Comparison of ENCODE assay signal across 9 cellular contexts in genomic region chr12:46005151-46005797, GRCh38. TPM values are rescaled to one million over a fixed set of nuclear protein-coding genes. Genes with fewer than 3 reads are reported as not detected.
DNase-seq lines count a peak whose midpoint lies in the region; ATAC-seq and TF ChIP-seq lines count a peak whose summit lies in the region.
"Had no signal": no experiment of that assay in that cellular context is flagged by ENCODE, and none has a peak within 500 bp of the region (broad histone marks: within the 10 kb centered on the region; RNA-seq: fewer than 3 reads in every experiment).

No MANE protein-coding gene starts in this region.

- no peaks in the 10 kb centered on the region for H3K4me1 ChIP-seq in BE2C
- H3K4me1 ChIP-seq in ascending aorta: no peaks in the 10 kb centered on the region
- no peaks in the 10 kb centered on the region for H3K4me1 ChIP-seq in mesenchymal stem cell (ENCODE audit: control insufficient read depth, insufficient read depth, low read depth, low read length)

- no peaks in the 10 kb centered on the region for H3K27me3 ChIP-seq in BE2C
- no peaks in the 10 kb centered on the region for H3K27me3 ChIP-seq in ascending aorta
- no peaks in the 10 kb centered on the region for H3K27me3 ChIP-seq in kidney epithelial cell (ENCODE audit: control insufficient read depth, insufficient read depth, low read length)
- H3K27me3 ChIP-seq in mesenchymal stem cell (ENCODE audit: control insufficient read depth in 1 of 2, insufficient read depth in 1 of 2, low read length in 2 of 2): peaks cover 0 to 4% of the 10 kb centered on the region in 2 experiments

- intact Hi-C loops in ascending aorta (cut with DNase I): no loop called here

- DNase-seq in BE2C: no peak
- no peak for DNase-seq in HFF-Myc (ENCODE audit: extremely low read depth, low read depth)
- no peak for DNase-seq in ascending aorta (ENCODE audit: low spot score in 2 of 2)
- DNase-seq in kidney epithelial cell (ENCODE audit: low read depth): no peak
- DNase-seq in D341Med (ENCODE audit: low spot score): no peak
- no peak for DNase-seq in H4 (ENCODE audit: low spot score)
- no peak for DNase-seq in mesenchymal stem cell
- DNase-seq: NCI-H446 had no signal

- no peak overlapping the region for H3K4ac ChIP-seq in mesenchymal stem cell (ENCODE audit: low read depth in 1 of 2, low read length in 2 of 2)

- no peak overlapping the region for H3K27ac ChIP-seq in ascending aorta
- H3K27ac ChIP-seq in mesenchymal stem cell (ENCODE audit: low read length, poor library complexity, severe bottlenecking): no peak overlapping the region

- H3K4me3 ChIP-seq in BE2C (ENCODE audit: low read depth, low read length) (no peak overlapping the region), HFF-Myc (replicated peaks; ENCODE audit: low read depth, low read length) (no peak overlapping the region), ascending aorta (no peak overlapping the region), kidney epithelial cell (ENCODE audit: low read depth, low read length) (no peak overlapping the region), mesenchymal stem cell (ENCODE audit: insufficient read depth in 1 of 2, low read depth in 1 of 2, low read length in 2 of 2) (no peak overlapping the region)

- H4K8ac ChIP-seq in mesenchymal stem cell (ENCODE audit: low read length): no peak overlapping the region

- no peaks in the 10 kb centered on the region for H3K36me3 ChIP-seq in BE2C
- H3K36me3 ChIP-seq in ascending aorta: no peaks in the 10 kb centered on the region
- no peaks in the 10 kb centered on the region for H3K36me3 ChIP-seq in kidney epithelial cell (ENCODE audit: control insufficient read depth, insufficient read depth, low read length)
- H3K36me3 ChIP-seq in mesenchymal stem cell (ENCODE audit: control insufficient read depth in 1 of 2, insufficient read depth in 2 of 2, low read depth in 1 of 2, low read length in 2 of 2): no peaks in the 10 kb centered on the region

- no peak overlapping the region for H3K9ac ChIP-seq in mesenchymal stem cell (ENCODE audit: low read length)

- H3K9me3 ChIP-seq in BE2C: no peaks in the 10 kb centered on the region
- no peaks in the 10 kb centered on the region for H3K9me3 ChIP-seq in ascending aorta
- H3K9me3 ChIP-seq in mesenchymal stem cell (ENCODE audit: control insufficient read depth, low read length): no peaks in the 10 kb centered on the region

- H2BK12ac ChIP-seq in mesenchymal stem cell (ENCODE audit: low read length in 2 of 2): no peak overlapping the region

- H4K91ac ChIP-seq in mesenchymal stem cell (ENCODE audit: low read length): no peak overlapping the region

- no peak overlapping the region for H2AK5ac ChIP-seq in mesenchymal stem cell (ENCODE audit: low read length, severe bottlenecking)

- no peaks in the 10 kb centered on the region for H3K79me1 ChIP-seq in mesenchymal stem cell (replicated peaks; ENCODE audit: low read length, poor library complexity, severe bottlenecking)

- WGBS in mesenchymal stem cell: no CpG with 5 or more reads among the region's 2 CpGs

- peak; percentile 34; the same call in 1 of the 2 replicates for TF ChIP-seq CTCF in BE2C (IDR thresholded peaks at IDR 0.05; ENCODE audit: low read depth, low read length)
- TF ChIP-seq CTCF in HFF-Myc (IDR thresholded peaks at IDR 0.05; ENCODE audit: low read depth, low read length, missing control alignments): peak; percentile 4
- TF ChIP-seq CTCF in ascending aorta (IDR thresholded peaks at IDR 0.05): peak in 2 of 3 experiments; percentile 10 to 32
- TF ChIP-seq CTCF in kidney epithelial cell (IDR thresholded peaks at IDR 0.05; ENCODE audit: insufficient read depth, low read length, poor library complexity, severe bottlenecking): peak; percentile 7

- H2BK15ac ChIP-seq in mesenchymal stem cell (ENCODE audit: low read depth, poor library complexity, severe bottlenecking): no peak overlapping the region

- ATAC-seq in HG03342 (IDR thresholded peaks at IDR 0.05; ENCODE audit: unreplicated experiment): no peak

- H2BK120ac ChIP-seq in mesenchymal stem cell (ENCODE audit: low read depth, low read length): no peak overlapping the region

- no peak overlapping the region for H3K14ac ChIP-seq in mesenchymal stem cell (ENCODE audit: low read length in 2 of 2)

- H3K4me2 ChIP-seq in mesenchymal stem cell (ENCODE audit: low read length, poor library complexity, severe bottlenecking): no peak overlapping the region

- no peak overlapping the region for H3K23ac ChIP-seq in mesenchymal stem cell (ENCODE audit: low read length in 2 of 2)

- H2BK5ac ChIP-seq in mesenchymal stem cell (ENCODE audit: low read depth, low read length, poor library complexity, severe bottlenecking): no peak overlapping the region

- no peak overlapping the region for H2AFZ ChIP-seq in mesenchymal stem cell (ENCODE audit: low read depth, low read length)

- no peak overlapping the region for H3K18ac ChIP-seq in mesenchymal stem cell (ENCODE audit: low read depth in 1 of 2, low read length in 2 of 2)

RNA-seq across cellular contexts. Expression of gene SCAF11, which starts 14.9 kb away (rescaled TPM):
- polyA plus RNA-seq in BE2C (2012; ENCODE audit: insufficient read depth, insufficient read length, low read depth): 46.2 TPM
- 35.7 TPM for total RNA-seq in ascending aorta
- total RNA-seq in kidney epithelial cell: 92.4 and 108 TPM in 2 replicates
- total RNA-seq in H4 (2014; rRNA removed; shearing (Covaris generic)): 54.8 and 64.7 TPM in 2 replicates
- 53.8 TPM for polyA plus RNA-seq in mesenchymal stem cell (2013, experiment 1 of 2)
- polyA plus RNA-seq in mesenchymal stem cell (2013, experiment 2 of 2): 55.9 TPM
